14 cellular contexts compared by ENCODE assay signal in genomic region chr18:8045890-8046289, GRCh38.
A peak's percentile ranks its signal among the peaks of the same experiment; 100 is the strongest.
DNase-seq lines count a peak whose midpoint lies in the region; ATAC-seq, FAIRE-seq and TF ChIP-seq lines count a peak whose summit lies in the region.
"Had no signal": no experiment of that assay in that cellular context is flagged by ENCODE, and none has a peak within 500 bp of the region (broad histone marks: within the 10 kb centered on the region; RNA-seq: fewer than 3 reads in every experiment).

No MANE protein-coding gene starts in this region.

- no peak overlapping the region for H3K27ac Mint-ChIP-seq in CD4-positive, CD25-positive, alpha-beta regulatory T cell
- H3K27ac Mint-ChIP-seq: activated naive CD8-positive, alpha-beta T cell treated with anti-CD3 and anti-CD28 coated beads, Interleukin-2, amount 50 U/mL, for 24 hours had no signal

- peak; percentile 27 for FAIRE-seq in H54 (lab: Jason Lieb, UNC)
- FAIRE-seq: frontal cortex had no signal

- peak in 2 of 3 donors; percentile 2 for DNase-seq in CD4-positive, CD25-positive, alpha-beta regulatory T cell
- DNase-seq in H54 (ENCODE audit: insufficient read length, low spot score): no peak
- DNase-seq in activated T-cell treated with anti-CD3 and anti-CD28 coated beads, Interleukin-2, amount 50 U/mL, for 48 hours: peak; percentile 34 to 49
- DNase-seq in stimulated activated CD4-positive, alpha-beta T cell treated with anti-CD3 and anti-CD28 coated beads, Interleukin-12 subunit alpha, Interleukin-12 subunit beta, amount 100 ng/mL, for 4 hours: peak; percentile 24
- no peak for DNase-seq in coronary artery (ENCODE audit: low spot score)
- no peak for DNase-seq in WERI-Rb-1
- no peak for DNase-seq in NCI-H2029 (lab: John Stamatoyannopoulos, UW)
- DNase-seq: activated naive CD8-positive, alpha-beta T cell treated with anti-CD3 and anti-CD28 coated beads, Interleukin-2, amount 50 U/mL, for 24 hours; DMS 273 treated with DMSO at 0.1 percent for 48 hours; mucosa of descending colon had no signal

- no peaks in the 10 kb centered on the region for H3K27me3 Mint-ChIP-seq in CD4-positive, CD25-positive, alpha-beta regulatory T cell
- H3K27me3 Mint-ChIP-seq: activated naive CD8-positive, alpha-beta T cell treated with anti-CD3 and anti-CD28 coated beads, Interleukin-2, amount 50 U/mL, for 24 hours had no signal

- H3K9me3 ChIP-seq in CD4-positive, CD25-positive, alpha-beta regulatory T cell (ENCODE audit: control insufficient read depth in 2 of 2, low read length in 2 of 2): no peaks in the 10 kb centered on the region
- no peaks in the 10 kb centered on the region for H3K9me3 ChIP-seq in WERI-Rb-1 (ENCODE audit: severe bottlenecking)
- H3K9me3 ChIP-seq: mucosa of descending colon had no signal

- peaks cover 0 to 6% (median 0%) of the 10 kb centered on the region in 7 donors for H3K9me3 Mint-ChIP-seq in CD4-positive, CD25-positive, alpha-beta regulatory T cell
- H3K9me3 Mint-ChIP-seq: activated naive CD8-positive, alpha-beta T cell treated with anti-CD3 and anti-CD28 coated beads, Interleukin-2, amount 50 U/mL, for 24 hours had no signal

- H3K27ac ChIP-seq in CD4-positive, CD25-positive, alpha-beta regulatory T cell (ENCODE audit: insufficient read depth, low read length, poor library complexity, severe bottlenecking): no peak overlapping the region
- H3K27ac ChIP-seq in coronary artery: no peak overlapping the region
- no peak overlapping the region for H3K27ac ChIP-seq in WERI-Rb-1
- H3K27ac ChIP-seq: cardiac muscle cell had no signal

- TF ChIP-seq POLR2A in H54 (IDR thresholded peaks at IDR 0.05; ENCODE audit: low read depth, low read length): no peak

- no peaks in the 10 kb centered on the region for H3K36me3 ChIP-seq in CD4-positive, CD25-positive, alpha-beta regulatory T cell (ENCODE audit: control insufficient read depth, insufficient read depth, low read length)
- H3K36me3 ChIP-seq in WERI-Rb-1: no peaks in the 10 kb centered on the region
- H3K36me3 ChIP-seq: cardiac muscle cell had no signal

- no peaks in the 10 kb centered on the region for H3K4me1 ChIP-seq in CD4-positive, CD25-positive, alpha-beta regulatory T cell (ENCODE audit: control insufficient read depth, insufficient read depth, low read length, poor library complexity, severe bottlenecking)

- H3K4me1 Mint-ChIP-seq in CD4-positive, CD25-positive, alpha-beta regulatory T cell: peaks cover 0 to 2% (median 0%) of the 10 kb centered on the region in 4 donors
- H3K4me1 Mint-ChIP-seq: activated naive CD8-positive, alpha-beta T cell treated with anti-CD3 and anti-CD28 coated beads, Interleukin-2, amount 50 U/mL, for 24 hours had no signal

- no peak for TF ChIP-seq CTCF in coronary artery (IDR thresholded peaks at IDR 0.05)
- no peak for TF ChIP-seq CTCF in WERI-Rb-1 (IDR thresholded peaks at IDR 0.05; ENCODE audit: low read depth, low read length)

- no peak overlapping the region for H3K4me3 Mint-ChIP-seq in CD4-positive, CD25-positive, alpha-beta regulatory T cell
- H3K4me3 Mint-ChIP-seq: activated naive CD8-positive, alpha-beta T cell treated with anti-CD3 and anti-CD28 coated beads, Interleukin-2, amount 50 U/mL, for 24 hours had no signal

- H3K4me3 ChIP-seq in CD4-positive, CD25-positive, alpha-beta regulatory T cell (ENCODE audit: low read depth, low read length): no peak overlapping the region
- H3K4me3 ChIP-seq in coronary artery (no peak overlapping the region), WERI-Rb-1 (ENCODE audit: low read depth, low read length) (no peak overlapping the region)
- H3K4me3 ChIP-seq: cardiac muscle cell, mucosa of descending colon had no signal

- no peak for ATAC-seq in CD4-positive, CD25-positive, alpha-beta regulatory T cell (ENCODE audit: low read depth in 2 of 2)
- ATAC-seq in GM18511 (IDR thresholded peaks at IDR 0.05; ENCODE audit: unreplicated experiment): no peak
- ATAC-seq: activated naive CD8-positive, alpha-beta T cell treated with anti-CD3 and anti-CD28 coated beads, Interleukin-2, amount 50 U/mL, for 24 hours; left lobe of liver; mucosa of descending colon had no signal

- no peaks in the 10 kb centered on the region for H3K36me3 Mint-ChIP-seq in CD4-positive, CD25-positive, alpha-beta regulatory T cell

- no peaks in the 10 kb centered on the region for H3K27me3 ChIP-seq in CD4-positive, CD25-positive, alpha-beta regulatory T cell (ENCODE audit: control insufficient read depth, insufficient read depth, low read length)
- no peaks in the 10 kb centered on the region for H3K27me3 ChIP-seq in WERI-Rb-1 (ENCODE audit: insufficient read depth, low read depth, severe bottlenecking)
- H3K27me3 ChIP-seq: cardiac muscle cell had no signal

Comparison
In these comparisons a context has a peak if more than half of its experiments do, and no peak if none do; other contexts are left out.
1. DNase-seq: peak in CD4-positive, CD25-positive, alpha-beta regulatory T cell (2 of 3), activated T-cell treated with anti-CD3 and anti-CD28 coated beads, Interleukin-2, amount 50 U/mL, for 48 hours (2 of 2) and stimulated activated CD4-positive, alpha-beta T cell treated with anti-CD3 and anti-CD28 coated beads, Interleukin-12 subunit alpha, Interleukin-12 subunit beta, amount 100 ng/mL, for 4 hours (single experiment); none in H54 (single experiment), coronary artery (single experiment), WERI-Rb-1 (single experiment) and NCI-H2029 (single experiment).